ENCODE assay signal across 1 cellular context in genomic region chr11:57444362-57445074, GRCh38.
TF ChIP-seq lines count a peak whose summit lies in the region.

No MANE protein-coding gene starts in this region.

TF ChIP-seq in A549, 52 proteins besides CTCF, POLR2A, EP300 and RAD21 (continued from another document):
- TF ChIP-seq ZFP36 (IDR thresholded peaks at IDR 0.05; ENCODE audit: borderline replicate concordance, partially characterized antibody) (no peak), PBX3 (IDR thresholded peaks at IDR 0.05) (0 out of 2 replicates have a peak, but pooled peaks have one; percentile 69), USF2 (IDR thresholded peaks at IDR 0.05) (no peak), CBX2 (IDR thresholded peaks at IDR 0.05; ENCODE audit: borderline replicate concordance, low read depth) (no peak), TP53 (CRISPR knock-in tag; IDR thresholded peaks at IDR 0.05) (no peak), POLR2AphosphoS2 (conservative IDR thresholded peaks at IDR 0.05; ENCODE audit: low read length) (no peak), HDAC2 (IDR thresholded peaks at IDR 0.05) (no peak), KDM1A (IDR thresholded peaks at IDR 0.05; ENCODE audit: low read depth) (no peak), NFE2L2 (conservative IDR thresholded peaks at IDR 0.05; ENCODE audit: low read length) (no peak), HEYL (CRISPR knock-in tag; IDR thresholded peaks at IDR 0.05) (no peak), EHF (CRISPR knock-in tag; IDR thresholded peaks at IDR 0.05) (no peak), EHMT2 (IDR thresholded peaks at IDR 0.05; ENCODE audit: low read depth) (no peak), FOSL2 (IDR thresholded peaks at IDR 0.05) (peak; percentile 85), FOSL2 (CRISPR knock-in tag; IDR thresholded peaks at IDR 0.05) (peak; percentile 95), BHLHE40 (IDR thresholded peaks at IDR 0.05; ENCODE audit: low read depth, low read length) (no peak), HES2 (IDR thresholded peaks at IDR 0.05) (0 out of 2 replicates have a peak, but pooled peaks have one; percentile 28), ESRRA (IDR thresholded peaks at IDR 0.05; ENCODE audit: borderline replicate concordance, low read length) (no peak), ZC3H11A (IDR thresholded peaks at IDR 0.05) (no peak), NR3C1 (IDR thresholded peaks at IDR 0.05) (no peak), ZNF302 (CRISPR knock-in tag; IDR thresholded peaks at IDR 0.05) (no peak), E2F6 (IDR thresholded peaks at IDR 0.05; ENCODE audit: borderline replicate concordance, low read depth) (no peak), BCL3 (IDR thresholded peaks at IDR 0.05) (no peak), SREBF2 (IDR thresholded peaks at IDR 0.05) (no peak), ELK1 (IDR thresholded peaks at IDR 0.05; ENCODE audit: low read depth, low read length) (no peak), SMC3 (IDR thresholded peaks at IDR 0.05) (peak; percentile 23; the same call in 1 of the 3 replicates), CHD2 (IDR thresholded peaks at IDR 0.05; ENCODE audit: low read length, partially characterized antibody) (no peak), HOXA7 (CRISPR knock-in tag; IDR thresholded peaks at IDR 0.05) (no peak), HMGXB4 (CRISPR knock-in tag; IDR thresholded peaks at IDR 0.05; ENCODE audit: borderline replicate concordance) (no peak), RNF2 (IDR thresholded peaks at IDR 0.05; ENCODE audit: borderline replicate concordance, low read depth) (no peak), MAFK (IDR thresholded peaks at IDR 0.05; ENCODE audit: partially characterized antibody) (peak; percentile 26), KDM5A (IDR thresholded peaks at IDR 0.05) (no peak), FOXS1 (CRISPR knock-in tag; IDR thresholded peaks at IDR 0.05) (no peak), REST (IDR thresholded peaks at IDR 0.05) (no peak), JUNB (IDR thresholded peaks at IDR 0.05) (peak; percentile 80), JUN (IDR thresholded peaks at IDR 0.05) (peak; percentile 54 to 65; a peak in 2 of 5 replicates), ATOH8 (CRISPR knock-in tag; IDR thresholded peaks at IDR 0.05; ENCODE audit: low read depth) (no peak), MAZ (IDR thresholded peaks at IDR 0.05; ENCODE audit: borderline replicate concordance, low read depth, low read length) (no peak), GATA3 (IDR thresholded peaks at IDR 0.05; ENCODE audit: borderline replicate concordance) (peak; percentile 93), PHF8 (IDR thresholded peaks at IDR 0.05; ENCODE audit: borderline replicate concordance, low read depth) (no peak), CEBPB (IDR thresholded peaks at IDR 0.05) (peak; percentile 32 to 74; a peak in 3 of 4 replicates), RFX5 (IDR thresholded peaks at IDR 0.05) (no peak), MYC (IDR thresholded peaks at IDR 0.05; ENCODE audit: borderline replicate concordance, low read length) (no peak), CHD4 (IDR thresholded peaks at IDR 0.05; ENCODE audit: borderline replicate concordance) (no peak), RARB (CRISPR knock-in tag; IDR thresholded peaks at IDR 0.05) (0 out of 2 replicates have a peak, but pooled peaks have one; percentile 66), HOXB5 (CRISPR knock-in tag; IDR thresholded peaks at IDR 0.05) (no peak), NPAS2 (CRISPR knock-in tag; IDR thresholded peaks at IDR 0.05; ENCODE audit: borderline replicate concordance) (no peak)
TF ChIP-seq in A549: peak in this region for 11.
